Comparison of ENCODE assay signal across 12 cellular contexts in the genomic region with DNA sequence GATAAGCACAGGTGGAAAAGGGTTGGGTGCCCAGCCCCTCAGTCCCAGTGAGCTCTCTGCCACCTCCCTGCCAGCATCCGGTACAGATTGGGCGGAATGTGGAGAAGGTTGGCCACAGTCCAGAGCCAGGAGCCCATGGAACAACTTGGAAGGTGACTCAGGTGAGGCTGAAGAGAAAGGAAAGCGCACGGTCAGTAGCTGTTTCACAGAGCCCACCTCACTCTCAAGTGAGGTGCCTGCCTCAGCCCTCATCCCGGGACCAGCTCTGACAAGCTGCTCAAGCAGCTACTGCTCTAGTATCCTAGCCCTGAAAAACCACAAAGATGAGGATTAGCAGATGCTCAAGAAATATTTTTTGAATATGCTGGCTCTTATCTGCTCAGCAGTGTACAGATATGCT. TPM values are rescaled to one million over a fixed set of nuclear protein-coding genes. Genes with fewer than 3 reads are reported as not detected.
DNase-seq lines count a peak whose midpoint lies in the region; ATAC-seq and TF ChIP-seq lines count a peak whose summit lies in the region.
"Had no signal": no experiment of that assay in that cellular context is flagged by ENCODE, and none has a peak within 500 bp of the region (broad histone marks: within the 10 kb centered on the region; RNA-seq: fewer than 3 reads in every experiment).

No MANE protein-coding gene starts in this region.

- peak overlapping the region; percentile 93 for H3K27ac ChIP-seq in CD4-positive, alpha-beta T cell (ENCODE audit: low read depth, low read length)
- H3K27ac ChIP-seq in OCI-LY1 (ENCODE audit: low read depth, low read length, poor library complexity, severe bottlenecking) (peak overlapping the region; percentile 28), osteoblast (ENCODE audit: low read depth, low read length) (peak overlapping the region; percentile 78), caudate nucleus (ENCODE audit: low read depth, low read length) (no peak overlapping the region)

- CTCF ChIA-PET in CD4-positive, alpha-beta T cell (lab: Charles Lee), result no interaction called here

- no peaks in the 10 kb centered on the region for H3K27me3 ChIP-seq in CD4-positive, alpha-beta T cell (ENCODE audit: control insufficient read depth, insufficient read depth, low read length)
- H3K27me3 ChIP-seq in OCI-LY1 (ENCODE audit: insufficient read depth, low read length), result no peaks in the 10 kb centered on the region
- no peaks in the 10 kb centered on the region for H3K27me3 ChIP-seq in osteoblast (ENCODE audit: insufficient read depth, low read length)

- no peak overlapping the region for H3K4me3 ChIP-seq in OCI-LY1 (ENCODE audit: low read depth, low read length, poor library complexity, severe bottlenecking)
- no peak overlapping the region for H3K4me3 ChIP-seq in osteoblast (ENCODE audit: insufficient read depth, low read length)

- peak overlapping the region; percentile 97 for H3K27ac Mint-ChIP-seq in CD4-positive, alpha-beta T cell
- H3K27ac Mint-ChIP-seq in dendritic cell treated with granulocyte-macrophage colony-stimulating factor and Interleukin-4, amounts not matched to agents 40 ng/mL and 50 ng/mL, for 4 days, result peak overlapping the region; percentile 94

- peaks cover 24% of the 10 kb centered on the region for H3K4me1 ChIP-seq in OCI-LY1 (ENCODE audit: insufficient read depth, low read length, severe bottlenecking)
- peaks cover 24% of the 10 kb centered on the region for H3K4me1 ChIP-seq in osteoblast (ENCODE audit: insufficient read depth, low read length)

- H3K4me2 ChIP-seq in OCI-LY1 (ENCODE audit: low read length), result no peak overlapping the region
- H3K4me2 ChIP-seq in osteoblast (ENCODE audit: insufficient read depth, low read length), result no peak overlapping the region

- no peaks in the 10 kb centered on the region for H3K9me3 Mint-ChIP-seq in CD4-positive, alpha-beta T cell
- no peaks in the 10 kb centered on the region for H3K9me3 Mint-ChIP-seq in dendritic cell treated with granulocyte-macrophage colony-stimulating factor and Interleukin-4, amounts not matched to agents 40 ng/mL and 50 ng/mL, for 4 days

- H3K9ac ChIP-seq in OCI-LY1 (ENCODE audit: low read length), result no peak overlapping the region

- peaks cover 55% of the 10 kb centered on the region for H3K36me3 ChIP-seq in OCI-LY1 (ENCODE audit: insufficient read depth, low read length)
- peaks cover 65% of the 10 kb centered on the region for H3K36me3 ChIP-seq in osteoblast (ENCODE audit: insufficient read depth, low read length)

- no peaks in the 10 kb centered on the region for H3K9me3 ChIP-seq in CD4-positive, alpha-beta T cell (ENCODE audit: control insufficient read depth, low read length)
- H3K9me3 ChIP-seq in OCI-LY1 (ENCODE audit: low read length) (no peaks in the 10 kb centered on the region), osteoblast (ENCODE audit: low read depth, low read length) (no peaks in the 10 kb centered on the region)

- H4K20me1 ChIP-seq in OCI-LY1 (ENCODE audit: insufficient read depth, low read length) (no peaks in the 10 kb centered on the region), osteoblast (ENCODE audit: insufficient read depth, low read length) (peaks cover 17% of the 10 kb centered on the region)

- peaks cover 41% of the 10 kb centered on the region for H3K4me1 Mint-ChIP-seq in CD4-positive, alpha-beta T cell (ENCODE audit: low read depth)
- peaks cover 60% of the 10 kb centered on the region for H3K4me1 Mint-ChIP-seq in dendritic cell treated with granulocyte-macrophage colony-stimulating factor and Interleukin-4, amounts not matched to agents 40 ng/mL and 50 ng/mL, for 4 days (ENCODE audit: low read depth)

- H3K27me3 Mint-ChIP-seq in CD4-positive, alpha-beta T cell, result no peaks in the 10 kb centered on the region
- no peaks in the 10 kb centered on the region for H3K27me3 Mint-ChIP-seq in dendritic cell treated with granulocyte-macrophage colony-stimulating factor and Interleukin-4, amounts not matched to agents 40 ng/mL and 50 ng/mL, for 4 days

- H3K9me2 ChIP-seq in OCI-LY1 (ENCODE audit: low read depth, low read length), result no peaks in the 10 kb centered on the region

- POLR2A ChIA-PET in CD4-positive, alpha-beta T cell (lab: Charles Lee), result interaction anchor here (2.6 kb wide), 1 partner anchor 675 kb away, joined by 19 read pairs; the partner anchor contains the start of gene SCAND1

- H3K79me2 ChIP-seq in OCI-LY1 (ENCODE audit: insufficient read depth, low read length), result peaks cover 11% of the 10 kb centered on the region
- peaks cover 73% of the 10 kb centered on the region for H3K79me2 ChIP-seq in osteoblast (ENCODE audit: insufficient read depth, low read length)

- peaks cover 49% of the 10 kb centered on the region for H3K36me3 Mint-ChIP-seq in CD4-positive, alpha-beta T cell (ENCODE audit: low read depth)
- peaks cover 94% of the 10 kb centered on the region for H3K36me3 Mint-ChIP-seq in dendritic cell treated with granulocyte-macrophage colony-stimulating factor and Interleukin-4, amounts not matched to agents 40 ng/mL and 50 ng/mL, for 4 days (ENCODE audit: low read depth)

- H2AFZ ChIP-seq in OCI-LY1 (ENCODE audit: low read length), result no peak overlapping the region
- no peak overlapping the region for H2AFZ ChIP-seq in osteoblast (ENCODE audit: low read length)

- ATAC-seq in CD4-positive, alpha-beta T cell (ENCODE audit: poor library complexity), result no peak

- intact Hi-C loops in CD4-positive, alpha-beta T cell (cut with DNase I, micrococcal nuclease), result loop anchor here in 1 of 2 experiments (5.0 to 10.0 kb wide), 6 partner anchors 132 to 977 kb away; partner anchors contain the start of genes AHCY, EDEM2, GGT7 and GSS
- intact Hi-C loops in dendritic cell treated with granulocyte-macrophage colony-stimulating factor and Interleukin-4, amounts not matched to agents 40 ng/mL and 50 ng/mL, for 4 days (cut with micrococcal nuclease), result loop anchor here (5.0 kb wide), 1 partner anchor 187 kb away; the partner anchor contains the start of gene TRPC4AP

- peaks cover 5% of the 10 kb centered on the region for H3F3A ChIP-seq in OCI-LY1 (ENCODE audit: insufficient read depth, low read length)

- DNase-seq in CD4-positive, alpha-beta T cell, result no peak
- DNase-seq in osteoblast (ENCODE audit: insufficient read length, low spot score, missing footprints) (peak; percentile 83), SKM-1 treated with dmso at 0.1 percent for 144 hours (lab: John Stamatoyannopoulos, UW; ENCODE audit: unreplicated experiment) (no peak), globus pallidus (ENCODE audit: low spot score) (no peak), pons (ENCODE audit: low spot score) (no peak), caudate nucleus (lab: John Stamatoyannopoulos, UW) (no peak)
- DNase-seq: DMS 273 treated with DMSO at 0.1 percent for 48 hours, NCI-H187 treated with DMSO at 0.1 percent for 48 hours, SHP77 treated with DMSO at 0.1 percent for 48 hours had no signal

- H3K4me3 Mint-ChIP-seq in CD4-positive, alpha-beta T cell, result peak overlapping the region; percentile 86
- H3K4me3 Mint-ChIP-seq in dendritic cell treated with granulocyte-macrophage colony-stimulating factor and Interleukin-4, amounts not matched to agents 40 ng/mL and 50 ng/mL, for 4 days, result no peak overlapping the region

- TF ChIP-seq CTCF in CD4-positive, alpha-beta T cell (IDR thresholded peaks at IDR 0.05), result no peak
- TF ChIP-seq CTCF in OCI-LY1 (IDR thresholded peaks at IDR 0.05; ENCODE audit: low read length), result no peak
- no peak for TF ChIP-seq CTCF in osteoblast (IDR thresholded peaks at IDR 0.05; ENCODE audit: extremely low read depth, low read depth, low read length)

RNA-seq across cellular contexts. Expression of gene MMP24OS, which starts 1.1 kb away (rescaled TPM):
- 10 to 100 TPM; 71.8 to 74.8 TPM for total RNA-seq in CD4-positive, alpha-beta T cell
- 22.1 and 30.9 TPM in 2 replicates for total RNA-seq in osteoblast

RNA-seq across cellular contexts. Expression of gene EIF6, which starts 5.5 kb away (rescaled TPM):
- total RNA-seq in CD4-positive, alpha-beta T cell, result 10 to 100 TPM; 24.9 to 25.8 TPM
- 109 and 121 TPM in 2 replicates for total RNA-seq in osteoblast

RNA-seq across cellular contexts. Expression of gene FAM83C, which starts 13.2 kb away (rescaled TPM):
- not detected for total RNA-seq in CD4-positive, alpha-beta T cell
- not detected in 2 replicates for total RNA-seq in osteoblast
- total RNA-seq: dermis microvascular lymphatic vessel endothelial cell had no signal

RNA-seq across cellular contexts. Expression of gene MMP24, which starts 52.5 kb away (rescaled TPM):
- total RNA-seq in CD4-positive, alpha-beta T cell, result not detected
- 0.88 and 1.1 TPM in 2 replicates for total RNA-seq in osteoblast
